Comparison of ENCODE assay signal across 1 cellular context in the genomic region with DNA sequence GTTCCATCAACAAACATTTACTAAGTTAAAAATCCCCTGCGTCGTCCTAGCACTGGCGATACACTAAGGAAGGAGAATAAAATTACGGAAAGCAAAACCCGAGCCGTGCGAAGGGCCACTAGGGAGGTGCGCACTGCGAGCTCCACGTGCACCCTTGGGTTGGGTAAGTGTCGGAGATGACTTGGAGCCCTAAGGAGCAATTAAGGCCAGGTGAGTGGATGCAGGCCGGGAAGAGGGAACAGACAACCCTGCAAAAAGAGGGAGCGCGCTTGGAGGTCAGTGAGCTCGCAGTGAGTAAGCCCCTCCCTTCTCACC.
TF ChIP-seq lines count a peak whose summit lies in the region.

No MANE protein-coding gene starts in this region.

TF ChIP-seq in HCT116, 20 proteins besides CTCF, POLR2A, EP300 and RAD21 (continued from another document):
- no peak for TF ChIP-seq ZFX (IDR thresholded peaks at IDR 0.05)
- TF ChIP-seq, protein P1, sequence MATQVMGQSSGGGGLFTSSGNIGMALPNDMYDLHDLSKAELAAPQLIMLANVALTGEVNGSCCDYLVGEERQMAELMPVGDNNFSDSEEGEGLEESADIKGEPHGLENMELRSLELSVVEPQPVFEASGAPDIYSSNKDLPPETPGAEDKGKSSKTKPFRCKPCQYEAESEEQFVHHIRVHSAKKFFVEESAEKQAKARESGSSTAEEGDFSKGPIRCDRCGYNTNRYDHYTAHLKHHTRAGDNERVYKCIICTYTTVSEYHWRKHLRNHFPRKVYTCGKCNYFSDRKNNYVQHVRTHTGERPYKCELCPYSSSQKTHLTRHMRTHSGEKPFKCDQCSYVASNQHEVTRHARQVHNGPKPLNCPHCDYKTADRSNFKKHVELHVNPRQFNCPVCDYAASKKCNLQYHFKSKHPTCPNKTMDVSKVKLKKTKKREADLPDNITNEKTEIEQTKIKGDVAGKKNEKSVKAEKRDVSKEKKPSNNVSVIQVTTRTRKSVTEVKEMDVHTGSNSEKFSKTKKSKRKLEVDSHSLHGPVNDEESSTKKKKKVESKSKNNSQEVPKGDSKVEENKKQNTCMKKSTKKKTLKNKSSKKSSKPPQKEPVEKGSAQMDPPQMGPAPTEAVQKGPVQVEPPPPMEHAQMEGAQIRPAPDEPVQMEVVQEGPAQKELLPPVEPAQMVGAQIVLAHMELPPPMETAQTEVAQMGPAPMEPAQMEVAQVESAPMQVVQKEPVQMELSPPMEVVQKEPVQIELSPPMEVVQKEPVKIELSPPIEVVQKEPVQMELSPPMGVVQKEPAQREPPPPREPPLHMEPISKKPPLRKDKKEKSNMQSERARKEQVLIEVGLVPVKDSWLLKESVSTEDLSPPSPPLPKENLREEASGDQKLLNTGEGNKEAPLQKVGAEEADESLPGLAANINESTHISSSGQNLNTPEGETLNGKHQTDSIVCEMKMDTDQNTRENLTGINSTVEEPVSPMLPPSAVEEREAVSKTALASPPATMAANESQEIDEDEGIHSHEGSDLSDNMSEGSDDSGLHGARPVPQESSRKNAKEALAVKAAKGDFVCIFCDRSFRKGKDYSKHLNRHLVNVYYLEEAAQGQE (IDR thresholded peaks at IDR 0.05; ENCODE audit: low read depth), result no peak
- TF ChIP-seq POLR2AphosphoS5 (IDR thresholded peaks at IDR 0.05; ENCODE audit: low read depth, low read length), result no peak
- TF ChIP-seq SRF (IDR thresholded peaks at IDR 0.05; ENCODE audit: low read depth), result no peak
- TF ChIP-seq, protein P2, sequence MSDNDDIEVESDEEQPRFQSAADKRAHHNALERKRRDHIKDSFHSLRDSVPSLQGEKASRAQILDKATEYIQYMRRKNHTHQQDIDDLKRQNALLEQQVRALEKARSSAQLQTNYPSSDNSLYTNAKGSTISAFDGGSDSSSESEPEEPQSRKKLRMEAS (IDR thresholded peaks at IDR 0.05), result no peak
- TF ChIP-seq SP1 (IDR thresholded peaks at IDR 0.05; ENCODE audit: low read depth), result no peak
- no peak for TF ChIP-seq EZH2phosphoT487 (IDR thresholded peaks at IDR 0.05; ENCODE audit: borderline replicate concordance)
- TF ChIP-seq, protein P3, sequence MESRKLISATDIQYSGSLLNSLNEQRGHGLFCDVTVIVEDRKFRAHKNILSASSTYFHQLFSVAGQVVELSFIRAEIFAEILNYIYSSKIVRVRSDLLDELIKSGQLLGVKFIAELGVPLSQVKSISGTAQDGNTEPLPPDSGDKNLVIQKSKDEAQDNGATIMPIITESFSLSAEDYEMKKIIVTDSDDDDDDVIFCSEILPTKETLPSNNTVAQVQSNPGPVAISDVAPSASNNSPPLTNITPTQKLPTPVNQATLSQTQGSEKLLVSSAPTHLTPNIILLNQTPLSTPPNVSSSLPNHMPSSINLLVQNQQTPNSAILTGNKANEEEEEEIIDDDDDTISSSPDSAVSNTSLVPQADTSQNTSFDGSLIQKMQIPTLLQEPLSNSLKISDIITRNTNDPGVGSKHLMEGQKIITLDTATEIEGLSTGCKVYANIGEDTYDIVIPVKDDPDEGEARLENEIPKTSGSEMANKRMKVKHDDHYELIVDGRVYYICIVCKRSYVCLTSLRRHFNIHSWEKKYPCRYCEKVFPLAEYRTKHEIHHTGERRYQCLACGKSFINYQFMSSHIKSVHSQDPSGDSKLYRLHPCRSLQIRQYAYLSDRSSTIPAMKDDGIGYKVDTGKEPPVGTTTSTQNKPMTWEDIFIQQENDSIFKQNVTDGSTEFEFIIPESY (IDR thresholded peaks at IDR 0.05; ENCODE audit: extremely low read depth, insufficient replicate concordance, low read length), result no peak
- no peak for TF ChIP-seq FOSL1 (IDR thresholded peaks at IDR 0.05; ENCODE audit: low read depth)
- TF ChIP-seq ZNF274 (IDR thresholded peaks at IDR 0.05; ENCODE audit: low read depth, low read length), result no peak
